In genomic region chr16:18293337-18293956, GRCh38 we compare ENCODE assay signal across 5 cellular contexts. TPM values are rescaled to one million over a fixed set of nuclear protein-coding genes. Genes with fewer than 3 reads are reported as not detected.
"Had no signal": no experiment of that assay in that cellular context is flagged by ENCODE, and none has a peak within 500 bp of the region (broad histone marks: within the 10 kb centered on the region; RNA-seq: fewer than 3 reads in every experiment).

No MANE protein-coding gene starts in this region.

RNA-seq across cellular contexts. Expression of gene NPIPA8, which starts 43.1 kb away (rescaled TPM):
- total RNA-seq: activated T-cell treated with anti-CD3 and anti-CD28 coated beads, Interleukin-2, amount 50 U/mL, for 72 hours; ascending aorta; body of pancreas; bronchial epithelial cell; cardiac muscle cell had no signal
- polyA plus RNA-seq: cardiac muscle cell had no signal
